1 cellular context compared by ENCODE assay signal in the genomic region with DNA sequence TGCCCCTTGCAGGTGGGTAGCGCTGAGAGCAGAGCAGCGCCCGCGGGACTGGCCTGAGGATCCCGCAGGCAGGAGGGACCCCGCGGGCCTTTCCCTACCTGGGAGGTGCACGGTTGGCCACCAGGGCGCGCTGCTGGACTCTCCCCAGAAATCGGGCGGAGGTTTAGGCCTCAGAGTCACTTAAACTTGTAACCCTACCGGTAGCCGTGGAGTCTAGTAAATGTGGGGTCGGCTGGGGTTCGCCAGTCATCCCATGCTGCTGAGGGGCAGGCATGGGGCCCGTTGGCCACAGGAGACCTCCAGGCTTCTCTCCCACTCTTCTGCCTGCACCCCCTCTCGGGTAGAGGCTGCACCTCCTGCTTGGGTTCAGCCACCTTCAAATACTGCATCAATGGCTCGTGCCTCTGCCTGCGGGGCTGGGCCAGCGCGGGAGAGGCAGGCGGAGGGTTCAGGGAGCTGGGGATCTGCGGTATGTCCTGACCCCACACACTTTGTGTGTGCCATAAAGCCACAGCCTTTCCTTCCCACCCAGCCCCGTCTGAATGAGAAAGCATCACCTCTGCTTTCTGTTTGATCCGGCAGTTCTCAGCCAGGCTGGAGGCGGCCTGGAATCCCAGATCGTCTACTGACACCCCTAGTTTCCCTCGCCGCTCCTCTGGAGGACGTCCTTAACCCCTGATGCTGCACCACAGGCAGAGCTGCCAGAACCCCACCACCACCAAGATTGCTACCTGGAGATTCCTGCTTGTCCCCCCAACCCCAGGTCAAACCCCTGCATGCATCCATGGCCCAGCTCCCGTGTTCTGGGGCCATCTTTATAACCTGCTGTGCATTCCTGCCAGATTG.
TF ChIP-seq lines count a peak whose summit lies in the region.

No MANE protein-coding gene starts in this region.

TF ChIP-seq in HepG2, 621 proteins besides CTCF, POLR2A, EP300 and RAD21 (continued from another document):
- TF ChIP-seq ZNF883 (CRISPR knock-in tag; IDR thresholded peaks at IDR 0.05; ENCODE audit: not compliant biosample characterization) (no peak), SMARCC2 (IDR thresholded peaks at IDR 0.05) (no peak), ARID5B (CRISPR knock-in tag; IDR thresholded peaks at IDR 0.05) (no peak), ZNF256 (CRISPR knock-in tag; conservative IDR thresholded peaks at IDR 0.05) (no peak), POLR2AphosphoS5 (IDR thresholded peaks at IDR 0.05; ENCODE audit: low read depth, low read length) (no peak), CHD4 (IDR thresholded peaks at IDR 0.05; ENCODE audit: borderline replicate concordance, low read length) (no peak), MTA3 (CRISPR knock-in tag; IDR thresholded peaks at IDR 0.05) (no peak), ONECUT2 (CRISPR knock-in tag; IDR thresholded peaks at IDR 0.05) (no peak), NBN (conservative IDR thresholded peaks at IDR 0.05) (no peak), ZNF704 (CRISPR knock-in tag; IDR thresholded peaks at IDR 0.05; ENCODE audit: borderline replicate concordance) (no peak), CSRNP2 (CRISPR knock-in tag; conservative IDR thresholded peaks at IDR 0.05; ENCODE audit: low read depth) (no peak), BORCS8-MEF2B (CRISPR knock-in tag; IDR thresholded peaks at IDR 0.05) (no peak), ZNF350 (CRISPR knock-in tag; IDR thresholded peaks at IDR 0.05; ENCODE audit: borderline replicate concordance, low read depth) (peak; percentile 42; the same call in 1 of the 2 replicates), POLR2G (IDR thresholded peaks at IDR 0.05; ENCODE audit: low read depth, low read length) (no peak), ZNF746 (CRISPR knock-in tag; IDR thresholded peaks at IDR 0.05) (no peak), ZMAT3 (CRISPR knock-in tag; conservative IDR thresholded peaks at IDR 0.05) (no peak), PAX8 (CRISPR knock-in tag; IDR thresholded peaks at IDR 0.05; ENCODE audit: borderline replicate concordance) (no peak), JARID2 (CRISPR knock-in tag; IDR thresholded peaks at IDR 0.05; ENCODE audit: insufficient replicate concordance) (peak; percentile 12), ZNF205 (CRISPR knock-in tag; IDR thresholded peaks at IDR 0.05) (no peak), ZBTB21 (CRISPR knock-in tag; IDR thresholded peaks at IDR 0.05) (no peak), ZNF30 (CRISPR knock-in tag; IDR thresholded peaks at IDR 0.05) (no peak), ZNF616 (CRISPR knock-in tag; IDR thresholded peaks at IDR 0.05; ENCODE audit: low read depth) (no peak), ZNF260 (CRISPR knock-in tag; IDR thresholded peaks at IDR 0.05; ENCODE audit: borderline replicate concordance, low read depth) (no peak), RFXANK (CRISPR knock-in tag; IDR thresholded peaks at IDR 0.05) (no peak), CERS6 (CRISPR knock-in tag; IDR thresholded peaks at IDR 0.05) (no peak), HNRNPLL (IDR thresholded peaks at IDR 0.05; ENCODE audit: low read depth, low read length, poor library complexity, severe bottlenecking) (peak; percentile 54), MEIS1 (CRISPR knock-in tag; IDR thresholded peaks at IDR 0.05; ENCODE audit: borderline replicate concordance) (no peak), FOXA3 (CRISPR knock-in tag; IDR thresholded peaks at IDR 0.05) (no peak), SOX13 (IDR thresholded peaks at IDR 0.05) (no peak), SOX13 (CRISPR knock-in tag; conservative IDR thresholded peaks at IDR 0.05 in 1 of 2, IDR thresholded peaks at IDR 0.05 in 1 of 2) (no peak), ZBTB7B (CRISPR knock-in tag; IDR thresholded peaks at IDR 0.05) (peak; percentile 56)
- TF ChIP-seq, protein P1, sequence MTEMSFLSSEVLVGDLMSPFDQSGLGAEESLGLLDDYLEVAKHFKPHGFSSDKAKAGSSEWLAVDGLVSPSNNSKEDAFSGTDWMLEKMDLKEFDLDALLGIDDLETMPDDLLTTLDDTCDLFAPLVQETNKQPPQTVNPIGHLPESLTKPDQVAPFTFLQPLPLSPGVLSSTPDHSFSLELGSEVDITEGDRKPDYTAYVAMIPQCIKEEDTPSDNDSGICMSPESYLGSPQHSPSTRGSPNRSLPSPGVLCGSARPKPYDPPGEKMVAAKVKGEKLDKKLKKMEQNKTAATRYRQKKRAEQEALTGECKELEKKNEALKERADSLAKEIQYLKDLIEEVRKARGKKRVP (CRISPR knock-in tag; IDR thresholded peaks at IDR 0.05) = no peak
- TF ChIP-seq, protein P2, sequence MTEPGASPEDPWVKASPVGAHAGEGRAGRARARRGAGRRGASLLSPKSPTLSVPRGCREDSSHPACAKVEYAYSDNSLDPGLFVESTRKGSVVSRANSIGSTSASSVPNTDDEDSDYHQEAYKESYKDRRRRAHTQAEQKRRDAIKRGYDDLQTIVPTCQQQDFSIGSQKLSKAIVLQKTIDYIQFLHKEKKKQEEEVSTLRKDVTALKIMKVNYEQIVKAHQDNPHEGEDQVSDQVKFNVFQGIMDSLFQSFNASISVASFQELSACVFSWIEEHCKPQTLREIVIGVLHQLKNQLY (CRISPR knock-in tag; IDR thresholded peaks at IDR 0.05) = no peak
- TF ChIP-seq, protein P3, sequence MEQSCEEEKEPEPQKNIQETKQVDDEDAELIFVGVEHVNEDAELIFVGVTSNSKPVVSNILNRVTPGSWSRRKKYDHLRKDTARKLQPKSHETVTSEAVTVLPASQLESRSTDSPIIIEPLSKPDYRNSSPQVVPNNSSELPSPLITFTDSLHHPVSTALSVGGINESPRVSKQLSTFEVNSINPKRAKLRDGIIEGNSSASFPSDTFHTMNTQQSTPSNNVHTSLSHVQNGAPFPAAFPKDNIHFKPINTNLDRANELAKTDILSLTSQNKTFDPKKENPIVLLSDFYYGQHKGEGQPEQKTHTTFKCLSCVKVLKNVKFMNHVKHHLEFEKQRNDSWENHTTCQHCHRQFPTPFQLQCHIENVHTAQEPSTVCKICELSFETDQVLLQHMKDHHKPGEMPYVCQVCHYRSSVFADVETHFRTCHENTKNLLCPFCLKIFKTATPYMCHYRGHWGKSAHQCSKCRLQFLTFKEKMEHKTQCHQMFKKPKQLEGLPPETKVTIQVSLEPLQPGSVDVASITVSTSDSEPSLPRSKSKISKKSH (CRISPR knock-in tag; IDR thresholded peaks at IDR 0.05; ENCODE audit: borderline replicate concordance) = no peak
- TF ChIP-seq, protein P4, sequence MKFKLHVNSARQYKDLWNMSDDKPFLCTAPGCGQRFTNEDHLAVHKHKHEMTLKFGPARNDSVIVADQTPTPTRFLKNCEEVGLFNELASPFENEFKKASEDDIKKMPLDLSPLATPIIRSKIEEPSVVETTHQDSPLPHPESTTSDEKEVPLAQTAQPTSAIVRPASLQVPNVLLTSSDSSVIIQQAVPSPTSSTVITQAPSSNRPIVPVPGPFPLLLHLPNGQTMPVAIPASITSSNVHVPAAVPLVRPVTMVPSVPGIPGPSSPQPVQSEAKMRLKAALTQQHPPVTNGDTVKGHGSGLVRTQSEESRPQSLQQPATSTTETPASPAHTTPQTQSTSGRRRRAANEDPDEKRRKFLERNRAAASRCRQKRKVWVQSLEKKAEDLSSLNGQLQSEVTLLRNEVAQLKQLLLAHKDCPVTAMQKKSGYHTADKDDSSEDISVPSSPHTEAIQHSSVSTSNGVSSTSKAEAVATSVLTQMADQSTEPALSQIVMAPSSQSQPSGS (CRISPR knock-in tag; IDR thresholded peaks at IDR 0.05) = no peak
TF ChIP-seq in HepG2: peak in this region for 88.
